In genomic region chr3:96022676-96023075, GRCh38 we compare ENCODE assay signal across 21 cellular contexts.
"Had no signal": no experiment of that assay in that cellular context is flagged by ENCODE, and none has a peak within 500 bp of the region (broad histone marks: within the 10 kb centered on the region; RNA-seq: fewer than 3 reads in every experiment).

No MANE protein-coding gene starts in this region.

- H3K4me3 Mint-ChIP-seq: activated naive CD4-positive, alpha-beta T cell treated with anti-CD3 and anti-CD28 coated beads, Interleukin-2, amount 50 U/mL, for 24 hours; brain; memory B cell; natural killer cell treated with Interleukin-12 subunit alpha and Interleukin-12 subunit beta and Interleukin-15 and Interleukin-18, amount 100 ng/mL, for 72 hours; stimulated activated naive CD8-positive, alpha-beta T cell treated with anti-CD3 and anti-CD28 coated beads, Interleukin-15, Interleukin-2, amounts not matched to agents 100 ng/mL and 50 ng/mL, for 24 hours; WTC11 had no signal

- H3K36me3 Mint-ChIP-seq: activated naive CD4-positive, alpha-beta T cell treated with anti-CD3 and anti-CD28 coated beads, Interleukin-2, amount 50 U/mL, for 24 hours; brain; memory B cell; natural killer cell treated with Interleukin-12 subunit alpha and Interleukin-12 subunit beta and Interleukin-15 and Interleukin-18, amount 100 ng/mL, for 72 hours; WTC11 had no signal

- H3K4me3 ChIP-seq: esophagus muscularis mucosa, gastroesophageal sphincter, heart left ventricle, tibial artery had no signal

- H2AFZ ChIP-seq: parathyroid adenoma had no signal

- H3K27ac Mint-ChIP-seq: activated naive CD4-positive, alpha-beta T cell treated with anti-CD3 and anti-CD28 coated beads, Interleukin-2, amount 50 U/mL, for 24 hours; brain; memory B cell; natural killer cell treated with Interleukin-12 subunit alpha and Interleukin-12 subunit beta and Interleukin-15 and Interleukin-18, amount 100 ng/mL, for 72 hours; stimulated activated naive CD8-positive, alpha-beta T cell treated with anti-CD3 and anti-CD28 coated beads, Interleukin-15, Interleukin-2, amounts not matched to agents 100 ng/mL and 50 ng/mL, for 24 hours; WTC11 had no signal

- H3K9me3 ChIP-seq: esophagus muscularis mucosa, gastroesophageal sphincter, heart left ventricle, tibial artery had no signal

- H3K4me1 ChIP-seq: esophagus muscularis mucosa, gastroesophageal sphincter, heart left ventricle, parathyroid adenoma, tibial artery had no signal

- H3K9ac ChIP-seq: parathyroid adenoma had no signal

- H3K27me3 Mint-ChIP-seq: activated naive CD4-positive, alpha-beta T cell treated with anti-CD3 and anti-CD28 coated beads, Interleukin-2, amount 50 U/mL, for 24 hours; brain; memory B cell; natural killer cell treated with Interleukin-12 subunit alpha and Interleukin-12 subunit beta and Interleukin-15 and Interleukin-18, amount 100 ng/mL, for 72 hours; stimulated activated naive CD8-positive, alpha-beta T cell treated with anti-CD3 and anti-CD28 coated beads, Interleukin-15, Interleukin-2, amounts not matched to agents 100 ng/mL and 50 ng/mL, for 24 hours had no signal

- DNase-seq: activated gamma-delta T cell treated with Interleukin-2 at 50 U/mL for 16 hours; activated T-cell treated with anti-CD3 and anti-CD28 coated beads, Interleukin-2, amount 50 U/mL, for 1 hour; aorta; central memory CD4-positive, alpha-beta T cell; effector memory CD4-positive, alpha-beta T cell; heart left ventricle; left cardiac atrium; right cardiac atrium; stimulated activated CD4-positive, alpha-beta T cell treated with anti-CD3 and anti-CD28 coated beads, Interleukin-12 subunit alpha, Interleukin-12 subunit beta, amount 100 ng/mL, for 4 hours; stimulated activated CD4-positive, alpha-beta T cell treated with anti-CD3 and anti-CD28 coated beads, Interleukin-4, amount 100 ng/mL, for 4 hours; T-helper 9 cell; tibial artery had no signal

- ATAC-seq: gastroesophageal sphincter; heart left ventricle; left cardiac atrium; natural killer cell treated with Interleukin-12 subunit alpha and Interleukin-12 subunit beta and Interleukin-15 and Interleukin-18, amount 100 ng/mL, for 72 hours; right cardiac atrium; WTC11 had no signal

- H3K36me3 ChIP-seq: esophagus muscularis mucosa, gastroesophageal sphincter, heart left ventricle, tibial artery had no signal

- H3K9me3 Mint-ChIP-seq: activated naive CD4-positive, alpha-beta T cell treated with anti-CD3 and anti-CD28 coated beads, Interleukin-2, amount 50 U/mL, for 24 hours; brain; memory B cell; natural killer cell treated with Interleukin-12 subunit alpha and Interleukin-12 subunit beta and Interleukin-15 and Interleukin-18, amount 100 ng/mL, for 72 hours; stimulated activated naive CD8-positive, alpha-beta T cell treated with anti-CD3 and anti-CD28 coated beads, Interleukin-15, Interleukin-2, amounts not matched to agents 100 ng/mL and 50 ng/mL, for 24 hours; WTC11 had no signal

- H3K4me1 Mint-ChIP-seq: activated naive CD4-positive, alpha-beta T cell treated with anti-CD3 and anti-CD28 coated beads, Interleukin-2, amount 50 U/mL, for 24 hours; brain; memory B cell; WTC11 had no signal

- H3K27ac ChIP-seq: esophagus muscularis mucosa, gastroesophageal sphincter, heart left ventricle, parathyroid adenoma, tibial artery had no signal

- H3K79me2 ChIP-seq: parathyroid adenoma had no signal

- H3K27me3 ChIP-seq: esophagus muscularis mucosa, gastroesophageal sphincter, heart left ventricle, tibial artery had no signal
